In genomic region chr10:119304541-119304940, GRCh38 we compare ENCODE assay signal across 13 cellular contexts.
DNase-seq lines count a peak whose midpoint lies in the region; ATAC-seq, FAIRE-seq and TF ChIP-seq lines count a peak whose summit lies in the region.
"Had no signal": no experiment of that assay in that cellular context is flagged by ENCODE, and none has a peak within 500 bp of the region (broad histone marks: within the 10 kb centered on the region; RNA-seq: fewer than 3 reads in every experiment).

No MANE protein-coding gene starts in this region.

- H3K27me3 ChIP-seq in Panc1 (ENCODE audit: control insufficient read depth, insufficient read depth, low read length) (no peaks in the 10 kb centered on the region), keratinocyte (ENCODE audit: control insufficient read depth, extremely low read depth, insufficient read depth, low read length) (no peaks in the 10 kb centered on the region), transverse colon (no peaks in the 10 kb centered on the region), WERI-Rb-1 (ENCODE audit: insufficient read depth, low read depth, severe bottlenecking) (no peaks in the 10 kb centered on the region)
- H3K27me3 ChIP-seq: brain microvascular endothelial cell had no signal

- peaks cover 2% of the 10 kb centered on the region for H3K9me1 ChIP-seq in keratinocyte (ENCODE audit: control insufficient read depth, extremely low read depth, insufficient read depth, low read length)

- H4K20me1 ChIP-seq in keratinocyte (ENCODE audit: control insufficient read depth, extremely low read depth, insufficient read depth, low read length), result no peaks in the 10 kb centered on the region

- peak overlapping the region; percentile 74 for H3K27ac ChIP-seq in Panc1 (ENCODE audit: low read length)
- H3K27ac ChIP-seq in keratinocyte (ENCODE audit: control insufficient read depth, insufficient read depth, low read length), result peak overlapping the region; percentile 3
- H3K27ac ChIP-seq in transverse colon, result peak overlapping the region in 3 of 4 donors; percentile 66 to 90 (median 87)
- no peak overlapping the region for H3K27ac ChIP-seq in WERI-Rb-1

- TF ChIP-seq EP300 in transverse colon (IDR thresholded peaks at IDR 0.05; ENCODE audit: low read depth), result no peak

- in situ Hi-C loops in Panc1 (cut with HindIII; ENCODE audit: low pct_unique_long_range_greater_than_20kb, low sequenced_read_pairs) (no loop called here), transverse colon (cut with MboI; ENCODE audit: low pct_ligation_motif_present in 1 of 4, low pct_unique_long_range_greater_than_20kb in 1 of 4, low sequenced_read_pairs in 3 of 4) (no loop called here)

- TF ChIP-seq CTCF in Panc1 (IDR thresholded peaks at IDR 0.05), result no peak
- no peak for TF ChIP-seq CTCF in keratinocyte (optimal IDR thresholded peaks at IDR 0.05 in 1 of 3, IDR thresholded peaks at IDR 0.05 in 1 of 3, conservative IDR thresholded peaks at IDR 0.05 in 1 of 3; ENCODE audit: extremely low read depth in 1 of 3, insufficient read depth in 2 of 3, low read length in 3 of 3)
- no peak for TF ChIP-seq CTCF in transverse colon (IDR thresholded peaks at IDR 0.05)
- TF ChIP-seq CTCF in WERI-Rb-1 (IDR thresholded peaks at IDR 0.05; ENCODE audit: low read depth, low read length), result no peak

- POLR2A ChIA-PET in Panc1 (lab: Charles Lee), result interaction anchor here (0.6 kb wide), 1 partner anchor 11 kb away, joined by 8 read pairs; no protein-coding TSS in a partner anchor

- 82 to 88% methylated on average over 6 to 8 of the region's 8 CpGs for WGBS in transverse colon (ENCODE audit: low coverage in 1 of 2), 2 donors

- no peak overlapping the region for H3K9ac ChIP-seq in keratinocyte (ENCODE audit: control insufficient read depth, extremely low read depth, insufficient read depth, low read length)

- DNase-seq in activated naive CD8-positive, alpha-beta T cell treated with anti-CD3 and anti-CD28 coated beads, Interleukin-2, amount 50 U/mL, for 24 hours, result no peak
- DNase-seq in Panc1 (ENCODE audit: low read depth, low spot score) (no peak), keratinocyte (ENCODE audit: low read depth, low spot score) (no peak), transverse colon (no peak), WERI-Rb-1 (no peak), NCI-H524 treated with DMSO at 0.1 percent for 48 hours (lab: John Stamatoyannopoulos, UW) (no peak)
- DNase-seq: brain microvascular endothelial cell, IMR-90, NCI-H146, NCI-H524, SHP77 treated with DMSO at 0.1 percent for 48 hours had no signal

- H3K4me2 ChIP-seq in keratinocyte (ENCODE audit: control insufficient read depth, extremely low read depth, insufficient read depth, low read depth, low read length), result no peak overlapping the region

- peaks cover 91% of the 10 kb centered on the region for H3K4me1 ChIP-seq in Panc1 (ENCODE audit: control insufficient read depth, insufficient read depth, low read length)
- H3K4me1 ChIP-seq in keratinocyte (ENCODE audit: control insufficient read depth, extremely low read depth, insufficient read depth, low read length), result peaks cover 46% of the 10 kb centered on the region
- peaks cover 11 to 52% (median 21%) of the 10 kb centered on the region in 4 donors for H3K4me1 ChIP-seq in transverse colon

- dilution Hi-C loops in keratinocyte (cut with MboI; ENCODE audit: extremely low pct_ligation_motif_present, low sequenced_read_pairs), result no loop called here

- no peaks in the 10 kb centered on the region for H3K79me2 ChIP-seq in keratinocyte (ENCODE audit: control insufficient read depth, insufficient read depth, low read length)

- no peak for TF ChIP-seq POLR2A in transverse colon (IDR thresholded peaks at IDR 0.05)

- peaks cover 2% of the 10 kb centered on the region for H3K36me3 Mint-ChIP-seq in activated naive CD8-positive, alpha-beta T cell
- no peaks in the 10 kb centered on the region for H3K36me3 Mint-ChIP-seq in activated naive CD8-positive, alpha-beta T cell treated with anti-CD3 and anti-CD28 coated beads, Interleukin-2, amount 50 U/mL, for 24 hours (ENCODE audit: low read depth)

- no peak for FAIRE-seq in keratinocyte (lab: Jason Lieb, UNC)

- H3K9me3 ChIP-seq in Panc1 (ENCODE audit: control insufficient read depth, insufficient read depth, low read depth, low read length) (no peaks in the 10 kb centered on the region), keratinocyte (ENCODE audit: control insufficient read depth, low read depth, low read length) (no peaks in the 10 kb centered on the region), transverse colon (no peaks in the 10 kb centered on the region), WERI-Rb-1 (ENCODE audit: severe bottlenecking) (no peaks in the 10 kb centered on the region)

- BruUV-seq in Panc1 (replicated peaks; lab: Mats Ljungman, UMichigan), result no TSS peak

- H3K4me3 ChIP-seq in Panc1 (ENCODE audit: low read depth in 2 of 2, low read length in 2 of 2) (no peak overlapping the region), keratinocyte (ENCODE audit: control insufficient read depth in 2 of 3, extremely low read depth in 1 of 3, insufficient read depth in 2 of 3, low read depth in 1 of 3, low read length in 3 of 3) (no peak overlapping the region), transverse colon (no peak overlapping the region), WERI-Rb-1 (ENCODE audit: low read depth, low read length) (no peak overlapping the region)

- peak overlapping the region; percentile 97 for H3K27ac Mint-ChIP-seq in activated naive CD8-positive, alpha-beta T cell
- no peak overlapping the region for H3K27ac Mint-ChIP-seq in activated naive CD8-positive, alpha-beta T cell treated with anti-CD3 and anti-CD28 coated beads, Interleukin-2, amount 50 U/mL, for 24 hours

- peaks cover 78% of the 10 kb centered on the region for H3K4me1 Mint-ChIP-seq in activated naive CD8-positive, alpha-beta T cell (ENCODE audit: low read depth)
- H3K4me1 Mint-ChIP-seq in activated naive CD8-positive, alpha-beta T cell treated with anti-CD3 and anti-CD28 coated beads, Interleukin-2, amount 50 U/mL, for 24 hours, result peaks cover 98% of the 10 kb centered on the region

- no peaks in the 10 kb centered on the region for H3K9me3 Mint-ChIP-seq in activated naive CD8-positive, alpha-beta T cell (ENCODE audit: low read depth)
- H3K9me3 Mint-ChIP-seq in activated naive CD8-positive, alpha-beta T cell treated with anti-CD3 and anti-CD28 coated beads, Interleukin-2, amount 50 U/mL, for 24 hours, result no peaks in the 10 kb centered on the region

- H3K27me3 Mint-ChIP-seq in activated naive CD8-positive, alpha-beta T cell, result no peaks in the 10 kb centered on the region
- peaks cover 2% of the 10 kb centered on the region for H3K27me3 Mint-ChIP-seq in activated naive CD8-positive, alpha-beta T cell treated with anti-CD3 and anti-CD28 coated beads, Interleukin-2, amount 50 U/mL, for 24 hours

- no peak overlapping the region for H2AFZ ChIP-seq in keratinocyte (ENCODE audit: control insufficient read depth, low read length)

- H3K36me3 ChIP-seq in Panc1 (ENCODE audit: control insufficient read depth, insufficient read depth, low read length) (no peaks in the 10 kb centered on the region), keratinocyte (ENCODE audit: control insufficient read depth in 2 of 2, extremely low read depth in 1 of 2, insufficient read depth in 2 of 2, low read length in 2 of 2) (no peaks in the 10 kb centered on the region), transverse colon (no peaks in the 10 kb centered on the region), WERI-Rb-1 (no peaks in the 10 kb centered on the region; the same call in 1 of the 2 replicates)
- H3K36me3 ChIP-seq: brain microvascular endothelial cell had no signal

- CTCF ChIA-PET in Panc1 (lab: Charles Lee), result interaction anchor here (0.9 kb wide), 1 partner anchor 14 kb away, joined by 5 read pairs; no protein-coding TSS in a partner anchor

- intact Hi-C loops in Panc1 (cut with micrococcal nuclease; ENCODE audit: unreplicated experiment) (loop anchor here (10.0 kb wide), 1 partner anchor 110 kb away; no protein-coding TSS in a partner anchor), transverse colon (cut with DNase I; ENCODE audit: low total_unique reads) (loop anchor here (5.0 kb wide), 1 partner anchor 97 kb away; the partner anchor contains the start of gene GRK5)

- H3K4me3 Mint-ChIP-seq in activated naive CD8-positive, alpha-beta T cell, result no peak overlapping the region
- no peak overlapping the region for H3K4me3 Mint-ChIP-seq in activated naive CD8-positive, alpha-beta T cell treated with anti-CD3 and anti-CD28 coated beads, Interleukin-2, amount 50 U/mL, for 24 hours

- ATAC-seq in activated naive CD8-positive, alpha-beta T cell treated with anti-CD3 and anti-CD28 coated beads, Interleukin-2, amount 50 U/mL, for 24 hours, result no peak
- no peak for ATAC-seq in Panc1
- ATAC-seq in HG03432 (IDR thresholded peaks at IDR 0.05; ENCODE audit: unreplicated experiment), result no peak
